In the genomic region with DNA sequence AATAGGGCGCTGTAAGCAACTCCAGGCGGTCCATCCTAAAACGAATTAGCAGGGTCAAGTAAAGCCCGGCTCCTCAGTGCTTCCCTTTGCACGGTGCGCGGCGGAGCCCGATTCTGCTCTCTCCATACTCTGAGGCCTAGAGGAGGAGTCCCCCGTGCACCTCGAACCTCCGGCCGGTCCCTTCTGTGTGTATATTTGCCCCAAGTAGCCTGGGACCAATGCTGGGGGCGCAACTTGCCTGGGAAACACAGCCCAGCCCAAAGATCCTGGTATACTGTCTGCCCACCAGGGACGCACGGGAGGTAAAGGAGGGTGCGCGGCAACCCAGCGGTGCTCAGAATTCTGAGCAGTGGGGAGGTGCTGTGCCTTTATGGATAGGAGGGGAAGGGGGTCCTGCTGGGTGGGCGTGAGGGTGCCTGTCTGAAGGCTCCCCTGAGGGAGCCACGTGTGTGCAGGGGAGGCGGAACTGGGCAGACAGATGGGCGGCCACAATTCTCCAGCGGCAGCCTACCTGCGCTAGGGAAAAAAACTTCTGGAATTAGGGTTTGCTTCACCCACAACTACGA, we compare ENCODE assay signal across 17 cellular contexts. TPM values are rescaled to one million over a fixed set of nuclear protein-coding genes. Genes with fewer than 3 reads are reported as not detected.
DNase-seq lines count a peak whose midpoint lies in the region; ATAC-seq and TF ChIP-seq lines count a peak whose summit lies in the region.
"Had no signal": no experiment of that assay in that cellular context is flagged by ENCODE, and none has a peak within 500 bp of the region (broad histone marks: within the 10 kb centered on the region; RNA-seq: fewer than 3 reads in every experiment).

No MANE protein-coding gene starts in this region.

- H3K27me3 Mint-ChIP-seq in activated naive CD8-positive, alpha-beta T cell treated with anti-CD3 and anti-CD28 coated beads, Interleukin-2, amount 50 U/mL, for 24 hours = peaks cover 61% of the 10 kb centered on the region
- peaks cover 96% of the 10 kb centered on the region for H3K27me3 Mint-ChIP-seq in nephron (ENCODE audit: low read depth)

- no peak overlapping the region for H3K27ac ChIP-seq in GM23248
- H3K27ac ChIP-seq: 22Rv1, heart right ventricle, left lung, Peyer's patch, testis had no signal

- H3K27me3 ChIP-seq in GM23248 (replicated peaks; ENCODE audit: insufficient read depth) = peaks cover 25% of the 10 kb centered on the region; the same call in 1 of the 2 replicates
- H3K27me3 ChIP-seq: testis had no signal

- no peak overlapping the region for H3K27ac Mint-ChIP-seq in activated naive CD8-positive, alpha-beta T cell treated with anti-CD3 and anti-CD28 coated beads, Interleukin-2, amount 50 U/mL, for 24 hours
- H3K27ac Mint-ChIP-seq in nephron = no peak overlapping the region
- H3K27ac Mint-ChIP-seq: activated CD4-positive, alpha-beta T cell treated with anti-CD3 and anti-CD28 coated beads, Interleukin-2, amount 10 ng/mL, durations not matched to agents 7 days and 5 days; T-helper 1 cell treated with Interleukin-12 subunit alpha and Interleukin-12 subunit beta and Interleukin-4 antibody, amounts not matched to agents 30 μg/mL and 1 μg/mL, for 36 hours had no signal

- H3K9me3 Mint-ChIP-seq in activated naive CD8-positive, alpha-beta T cell treated with anti-CD3 and anti-CD28 coated beads, Interleukin-2, amount 50 U/mL, for 24 hours = no peaks in the 10 kb centered on the region
- H3K9me3 Mint-ChIP-seq in nephron = no peaks in the 10 kb centered on the region
- H3K9me3 Mint-ChIP-seq: activated CD4-positive, alpha-beta T cell treated with anti-CD3 and anti-CD28 coated beads, Interleukin-2, amount 10 ng/mL, durations not matched to agents 7 days and 5 days; neural crest cell; T-helper 1 cell treated with Interleukin-12 subunit alpha and Interleukin-12 subunit beta and Interleukin-4 antibody, amounts not matched to agents 30 μg/mL and 1 μg/mL, for 36 hours had no signal

- no peaks in the 10 kb centered on the region for H3K36me3 ChIP-seq in GM23248 (ENCODE audit: low read depth)
- H3K36me3 ChIP-seq: heart right ventricle, left lung, Peyer's patch had no signal

- no peaks in the 10 kb centered on the region for H3K79me2 ChIP-seq in GM23248 (ENCODE audit: insufficient read depth)

- DNase-seq in NCI-H1105 treated with DMSO at 0.1 percent for 48 hours (lab: John Stamatoyannopoulos, UW) = peak; percentile 3
- no peak for DNase-seq in NCI-H1105 (lab: John Stamatoyannopoulos, UW)
- no peak for DNase-seq in GM23248
- no peak for DNase-seq in activated naive CD8-positive, alpha-beta T cell treated with anti-CD3 and anti-CD28 coated beads, Interleukin-2, amount 50 U/mL, for 24 hours
- no peak for DNase-seq in NK-92 (lab: John Stamatoyannopoulos, UW; ENCODE audit: unreplicated experiment)

- peaks cover 10% of the 10 kb centered on the region; the same call in 1 of the 2 replicates for H3K4me1 ChIP-seq in GM23248 (ENCODE audit: insufficient read depth)
- H3K4me1 ChIP-seq: testis had no signal

- no peaks in the 10 kb centered on the region for H3K9me3 ChIP-seq in GM23248 (ENCODE audit: low read depth)
- H3K9me3 ChIP-seq: heart right ventricle, left lung, Peyer's patch, testis had no signal

- H3K36me3 Mint-ChIP-seq in activated naive CD8-positive, alpha-beta T cell treated with anti-CD3 and anti-CD28 coated beads, Interleukin-2, amount 50 U/mL, for 24 hours (ENCODE audit: low read depth) = peaks cover 2% of the 10 kb centered on the region
- no peaks in the 10 kb centered on the region for H3K36me3 Mint-ChIP-seq in nephron (ENCODE audit: low read depth)

- H3K4me1 Mint-ChIP-seq in activated naive CD8-positive, alpha-beta T cell treated with anti-CD3 and anti-CD28 coated beads, Interleukin-2, amount 50 U/mL, for 24 hours = peaks cover 28% of the 10 kb centered on the region
- peaks cover 22% of the 10 kb centered on the region for H3K4me1 Mint-ChIP-seq in nephron

- H3K4me3 Mint-ChIP-seq in activated naive CD8-positive, alpha-beta T cell treated with anti-CD3 and anti-CD28 coated beads, Interleukin-2, amount 50 U/mL, for 24 hours = peak overlapping the region; percentile 29
- peak overlapping the region; percentile 19 to 51 (median 35) for H3K4me3 Mint-ChIP-seq in nephron
- H3K4me3 Mint-ChIP-seq: neural crest cell; T-helper 1 cell treated with Interleukin-12 subunit alpha and Interleukin-12 subunit beta and Interleukin-4 antibody, amounts not matched to agents 30 μg/mL and 1 μg/mL, for 36 hours had no signal

- H3K9me2 ChIP-seq in GM23248 (ENCODE audit: insufficient read depth) = no peaks in the 10 kb centered on the region

- H4K20me1 ChIP-seq in GM23248 (ENCODE audit: insufficient read depth) = no peaks in the 10 kb centered on the region

- no peak for ATAC-seq in activated naive CD8-positive, alpha-beta T cell treated with anti-CD3 and anti-CD28 coated beads, Interleukin-2, amount 50 U/mL, for 24 hours
- ATAC-seq in GM19455 (IDR thresholded peaks at IDR 0.05; ENCODE audit: unreplicated experiment) = no peak
- ATAC-seq in GM18868 (IDR thresholded peaks at IDR 0.05; ENCODE audit: unreplicated experiment) = no peak

- peak overlapping the region; percentile 57 for H3K4me2 ChIP-seq in GM23248 (ENCODE audit: unreplicated experiment)

- H2AFZ ChIP-seq in GM23248 = no peak overlapping the region

- H3K4me3 ChIP-seq in GM23248 = no peak overlapping the region
- H3K4me3 ChIP-seq: testis had no signal

- 37 to 48% methylated on average over 24 to 26 of the region's 26 CpGs for WGBS in GM23248 (ENCODE audit: low coverage in 1 of 2, low lambda C conversion rate in 2 of 2, missing lambda C conversion rate in 2 of 2), 2 experiments

- no peak for TF ChIP-seq CTCF in nephron (IDR thresholded peaks at IDR 0.05; ENCODE audit: unreplicated experiment in 3 of 3)

- no peak overlapping the region for H3K9ac ChIP-seq in GM23248

- H3F3A ChIP-seq in GM23248 (ENCODE audit: insufficient read depth) = 0 out of 2 replicates have a peak, but pooled peaks cover 5% of the 10 kb centered on the region

- in situ Hi-C loops in GM23248 (cut with MboI) = no loop called here

RNA-seq across cellular contexts. Expression of gene TBX1, which starts 4.8 kb away (rescaled TPM):
- total RNA-seq in GM23248 (2014; rRNA removed; shearing (Covaris generic)) = 1.6 and 4.6 TPM in 2 replicates
- 2.2 and 2.8 TPM in 2 replicates for polyA plus RNA-seq in GM23248 (2016; fragmentation: Nextera tagmentation; extraction: Ambion mirVana)
- total RNA-seq: activated CD4-positive, alpha-beta T cell treated with anti-CD3 and anti-CD28 coated beads, Interleukin-2, amount 10 ng/mL, durations not matched to agents 7 days and 5 days; neural crest cell had no signal

RNA-seq across cellular contexts. Expression of gene GP1BB, which starts 32.5 kb away (rescaled TPM):
- 7.1 and 10.2 TPM in 2 replicates for total RNA-seq in GM23248 (2014; rRNA removed; shearing (Covaris generic))
- 3.2 and 4.9 TPM in 2 replicates for polyA plus RNA-seq in GM23248 (2016; fragmentation: Nextera tagmentation; extraction: Ambion mirVana)
- total RNA-seq: activated CD4-positive, alpha-beta T cell treated with anti-CD3 and anti-CD28 coated beads, Interleukin-2, amount 10 ng/mL, durations not matched to agents 7 days and 5 days; bronchial epithelial cell had no signal

RNA-seq across cellular contexts. Expression of gene SEPTIN5, which starts 41.5 kb away (rescaled TPM):
- total RNA-seq in GM23248 (2014; rRNA removed; shearing (Covaris generic)) = 31.5 and 35.3 TPM in 2 replicates
- 16.1 and 17.0 TPM in 2 replicates for polyA plus RNA-seq in GM23248 (2016; fragmentation: Nextera tagmentation; extraction: Ambion mirVana)
- total RNA-seq: activated CD4-positive, alpha-beta T cell treated with anti-CD3 and anti-CD28 coated beads, Interleukin-2, amount 10 ng/mL, durations not matched to agents 7 days and 5 days had no signal
